In genomic region chr21:15514073-15514946, GRCh38 we compare ENCODE assay signal across 9 cellular contexts.
DNase-seq lines count a peak whose midpoint lies in the region; ATAC-seq and TF ChIP-seq lines count a peak whose summit lies in the region.
"Had no signal": no experiment of that assay in that cellular context is flagged by ENCODE, and none has a peak within 500 bp of the region (broad histone marks: within the 10 kb centered on the region; RNA-seq: fewer than 3 reads in every experiment).

No MANE protein-coding gene starts in this region.

- H3K36me3 ChIP-seq in mesenchymal stem cell (ENCODE audit: control insufficient read depth in 1 of 2, insufficient read depth in 2 of 2, low read depth in 1 of 2, low read length in 2 of 2) (no peaks in the 10 kb centered on the region), breast epithelium (no peaks in the 10 kb centered on the region)

- POLR2A ChIA-PET in activated CD4-positive, alpha-beta T cell treated with anti-CD3 and anti-CD28 coated beads for 36 hours (lab: Charles Lee): no interaction called here

- H3K4me1 ChIP-seq in mesenchymal stem cell (ENCODE audit: control insufficient read depth, insufficient read depth, low read depth, low read length) (no peaks in the 10 kb centered on the region), breast epithelium (no peaks in the 10 kb centered on the region)

- no peak overlapping the region for H2BK12ac ChIP-seq in mesenchymal stem cell (ENCODE audit: low read length in 2 of 2)

- TF ChIP-seq CTCF in breast epithelium (IDR thresholded peaks at IDR 0.05): no peak

- ATAC-seq in HG03196 (IDR thresholded peaks at IDR 0.05; ENCODE audit: unreplicated experiment): peak; percentile 96
- peak; percentile 98 for ATAC-seq in activated CD4-positive, alpha-beta T cell treated with anti-CD3 and anti-CD28 coated beads for 36 hours

- H4K91ac ChIP-seq in mesenchymal stem cell (ENCODE audit: low read length): no peak overlapping the region

- DNase-seq in GM19240 (ENCODE audit: insufficient read length, low spot score) (peak; percentile 28), medulla oblongata (ENCODE audit: extremely low spot score) (peak; percentile 53), mesenchymal stem cell (no peak), ACHN (no peak), breast epithelium (ENCODE audit: low spot score in 2 of 2) (no peak), HK-2 (ENCODE audit: unreplicated experiment) (no peak)
- DNase-seq in activated CD4-positive, alpha-beta T cell treated with anti-CD3 and anti-CD28 coated beads for 36 hours: peak; percentile 61

- H3K23ac ChIP-seq in mesenchymal stem cell (ENCODE audit: low read length in 2 of 2): no peak overlapping the region

- CTCF ChIA-PET in activated CD4-positive, alpha-beta T cell treated with anti-CD3 and anti-CD28 coated beads for 36 hours (lab: Charles Lee): interaction anchor here (0.9 kb wide), 1 partner anchor 9 kb away, joined by 5 read pairs; no protein-coding TSS in a partner anchor

- no peak overlapping the region for H2BK120ac ChIP-seq in mesenchymal stem cell (ENCODE audit: low read depth, low read length)

- H3K9ac ChIP-seq in mesenchymal stem cell (ENCODE audit: low read length): no peak overlapping the region
- H3K9ac ChIP-seq: KMS-11 had no signal

- H3K9me3 Mint-ChIP-seq in activated CD4-positive, alpha-beta T cell treated with anti-CD3 and anti-CD28 coated beads for 36 hours (ENCODE audit: low read depth): peaks cover 4% of the 10 kb centered on the region

- H3K4me3 ChIP-seq in mesenchymal stem cell (ENCODE audit: insufficient read depth in 1 of 2, low read depth in 1 of 2, low read length in 2 of 2) (no peak overlapping the region), breast epithelium (no peak overlapping the region)

- no peaks in the 10 kb centered on the region for H3K9me3 ChIP-seq in mesenchymal stem cell (ENCODE audit: control insufficient read depth, low read length)
- no peaks in the 10 kb centered on the region for H3K9me3 ChIP-seq in breast epithelium

- in situ Hi-C loops in ACHN (cut with HindIII; ENCODE audit: low pct_ligation_motif_present, low pct_unique_long_range_greater_than_20kb, low sequenced_read_pairs): no loop called here

- H2AFZ ChIP-seq in mesenchymal stem cell (ENCODE audit: low read depth, low read length): no peak overlapping the region

- H3K79me1 ChIP-seq in mesenchymal stem cell (replicated peaks; ENCODE audit: low read length, poor library complexity, severe bottlenecking): no peaks in the 10 kb centered on the region

- intact Hi-C loops in activated CD4-positive, alpha-beta T cell treated with anti-CD3 and anti-CD28 coated beads for 36 hours (cut with DNase I, micrococcal nuclease): no loop called here
- intact Hi-C loops in breast epithelium (cut with DNase I; ENCODE audit: low total_unique reads): loop anchor here (5.0 kb wide), 1 partner anchor 607 kb away; no protein-coding TSS in a partner anchor

- no peak for TF ChIP-seq POLR2A in breast epithelium (IDR thresholded peaks at IDR 0.05)

- H4K8ac ChIP-seq in mesenchymal stem cell (ENCODE audit: low read length): no peak overlapping the region

- H3K18ac ChIP-seq in mesenchymal stem cell (ENCODE audit: low read depth in 1 of 2, low read length in 2 of 2): no peak overlapping the region

- H3K27ac ChIP-seq in mesenchymal stem cell (ENCODE audit: low read length, poor library complexity, severe bottlenecking): no peak overlapping the region
- no peak overlapping the region for H3K27ac ChIP-seq in breast epithelium
- H3K27ac ChIP-seq: KMS-11 had no signal

- H3K4me2 ChIP-seq in mesenchymal stem cell (ENCODE audit: low read length, poor library complexity, severe bottlenecking): no peak overlapping the region
- H3K4me2 ChIP-seq: KMS-11 had no signal

- H3K27me3 ChIP-seq in mesenchymal stem cell (ENCODE audit: control insufficient read depth in 1 of 2, insufficient read depth in 1 of 2, low read length in 2 of 2) (no peaks in the 10 kb centered on the region), breast epithelium (no peaks in the 10 kb centered on the region)

- H3K27ac Mint-ChIP-seq in activated CD4-positive, alpha-beta T cell treated with anti-CD3 and anti-CD28 coated beads for 36 hours: peak overlapping the region; percentile 77

- WGBS in mesenchymal stem cell: 78% methylated on average over 8 of the region's 8 CpGs

- H3K4me1 Mint-ChIP-seq in activated CD4-positive, alpha-beta T cell treated with anti-CD3 and anti-CD28 coated beads for 36 hours: peaks cover 20% of the 10 kb centered on the region

- no peak overlapping the region for H2AK5ac ChIP-seq in mesenchymal stem cell (ENCODE audit: low read length, severe bottlenecking)

- peak overlapping the region; percentile 17 for H3K4me3 Mint-ChIP-seq in activated CD4-positive, alpha-beta T cell treated with anti-CD3 and anti-CD28 coated beads for 36 hours

- H2BK5ac ChIP-seq in mesenchymal stem cell (ENCODE audit: low read depth, low read length, poor library complexity, severe bottlenecking): no peak overlapping the region

- H3K27me3 Mint-ChIP-seq in activated CD4-positive, alpha-beta T cell treated with anti-CD3 and anti-CD28 coated beads for 36 hours: no peaks in the 10 kb centered on the region

- H3K4ac ChIP-seq in mesenchymal stem cell (ENCODE audit: low read depth in 1 of 2, low read length in 2 of 2): no peak overlapping the region

- no peak overlapping the region for H3K14ac ChIP-seq in mesenchymal stem cell (ENCODE audit: low read length in 2 of 2)

- H2BK15ac ChIP-seq in mesenchymal stem cell (ENCODE audit: low read depth, poor library complexity, severe bottlenecking): no peak overlapping the region

- H3K36me3 Mint-ChIP-seq in activated CD4-positive, alpha-beta T cell treated with anti-CD3 and anti-CD28 coated beads for 36 hours (ENCODE audit: low read depth): no peaks in the 10 kb centered on the region

Comparison
In these comparisons a context has a peak if more than half of its experiments do, and no peak if none do; other contexts are left out.
1. DNase-seq: peak in GM19240 (single experiment), activated CD4-positive, alpha-beta T cell treated with anti-CD3 and anti-CD28 coated beads for 36 hours (single experiment) and medulla oblongata (single experiment); none in mesenchymal stem cell (single experiment), ACHN (single experiment), breast epithelium (0 of 2) and HK-2 (single experiment).